17 cellular contexts compared by ENCODE assay signal in genomic region chr6:37663016-37663810, GRCh38. TPM values are rescaled to one million over a fixed set of nuclear protein-coding genes. Genes with fewer than 3 reads are reported as not detected.
DNase-seq lines count a peak whose midpoint lies in the region; ATAC-seq and TF ChIP-seq lines count a peak whose summit lies in the region.
"Had no signal": no experiment of that assay in that cellular context is flagged by ENCODE, and none has a peak within 500 bp of the region (broad histone marks: within the 10 kb centered on the region; RNA-seq: fewer than 3 reads in every experiment).

No MANE protein-coding gene starts in this region.

- H3K79me2 ChIP-seq in Karpas-422 (ENCODE audit: low read length) = no peaks in the 10 kb centered on the region

- H3K4me1 ChIP-seq in right atrium auricular region (no peaks in the 10 kb centered on the region), Karpas-422 (ENCODE audit: low read length) (peaks cover 15% of the 10 kb centered on the region)
- H3K4me1 ChIP-seq: transverse colon had no signal

- no peaks in the 10 kb centered on the region for H3K9me2 ChIP-seq in Karpas-422 (replicated peaks; ENCODE audit: insufficient read depth, low read length)

- no peak overlapping the region for H3K9ac ChIP-seq in Karpas-422 (ENCODE audit: low read length)

- no peaks in the 10 kb centered on the region for H4K20me1 ChIP-seq in Karpas-422 (ENCODE audit: insufficient read depth, low read depth, low read length)

- H3K36me3 ChIP-seq in right atrium auricular region (no peaks in the 10 kb centered on the region), Karpas-422 (ENCODE audit: insufficient read depth, low read length) (no peaks in the 10 kb centered on the region)
- H3K36me3 ChIP-seq: transverse colon had no signal

- H3K27me3 ChIP-seq in right atrium auricular region = no peaks in the 10 kb centered on the region
- H3K27me3 ChIP-seq in Karpas-422 (ENCODE audit: low read length) = no peaks in the 10 kb centered on the region
- H3K27me3 ChIP-seq: transverse colon had no signal

- ATAC-seq in left ventricle myocardium superior (peak; percentile 31), HG02885 (IDR thresholded peaks at IDR 0.05; ENCODE audit: poor library complexity, unreplicated experiment) (no peak), HG02759 (IDR thresholded peaks at IDR 0.05; ENCODE audit: unreplicated experiment) (no peak)
- ATAC-seq: stimulated activated naive B cell treated with anti-CD40 and anti-IgM and Interleukin-4, amounts not matched to agents 10 μg/mL and 1 μg/mL and 100 μg/mL, for 72 hours had no signal

- no peak overlapping the region for H2AFZ ChIP-seq in Karpas-422 (ENCODE audit: low read length)

- H3K9me3 ChIP-seq in right atrium auricular region = peaks cover 0 to 10% of the 10 kb centered on the region in 2 donors
- H3K9me3 ChIP-seq in Karpas-422 (ENCODE audit: low read length) = peaks cover 5% of the 10 kb centered on the region
- H3K9me3 ChIP-seq: transverse colon had no signal

- no peak overlapping the region for H3K27ac ChIP-seq in right atrium auricular region
- no peak overlapping the region for H3K27ac ChIP-seq in Karpas-422 (ENCODE audit: low read length)
- H3K27ac ChIP-seq: 22Rv1, transverse colon had no signal

- H3K4me2 ChIP-seq in Karpas-422 (ENCODE audit: low read depth, low read length, poor library complexity, severe bottlenecking) = no peak overlapping the region

- TF ChIP-seq CTCF in right atrium auricular region (IDR thresholded peaks at IDR 0.05) (no peak), cardiac fibroblast (IDR thresholded peaks at IDR 0.05; ENCODE audit: low read depth, low read length) (no peak)

- H3K4me3 ChIP-seq in right atrium auricular region (no peak overlapping the region), cardiac fibroblast (replicated peaks in 1 of 2; ENCODE audit: low read depth in 2 of 2, low read length in 2 of 2) (no peak overlapping the region), Karpas-422 (ENCODE audit: low read length) (no peak overlapping the region)
- H3K4me3 ChIP-seq: transverse colon had no signal

- DNase-seq in left ventricle myocardium superior (no peak), right atrium auricular region (ENCODE audit: low spot score) (no peak), cardiac fibroblast (ENCODE audit: low read depth in 2 of 2) (peak; percentile 25 to 38), hepatic stellate cell (ENCODE audit: low spot score) (peak; percentile 26), mucosa of gallbladder (ENCODE audit: low spot score) (no peak), Karpas-422 (no peak)
- DNase-seq: amniotic stem cell; CD4-positive, CD25-positive, alpha-beta regulatory T cell; MM.1S; NCI-H187; NCI-H446 treated with DMSO at 0.1 percent for 48 hours; stimulated activated naive B cell treated with anti-CD40 and anti-IgM and Interleukin-4, amounts not matched to agents 10 μg/mL and 1 μg/mL and 100 μg/mL, for 72 hours; T-helper 1 cell; transverse colon had no signal

- intact Hi-C loops in left ventricle myocardium superior (cut with micrococcal nuclease) = no loop called here

RNA-seq across cellular contexts. Expression of gene MDGA1, which starts 34.5 kb away (rescaled TPM):
- total RNA-seq in left ventricle myocardium superior (11.1 TPM), right atrium auricular region (1 to 10 TPM; 5.5 to 6.1 TPM), mucosa of gallbladder (11.5 TPM)
- total RNA-seq in Karpas-422 (2014; rRNA removed; shearing (Covaris generic); ENCODE audit: low replicate concordance) = not detected in 2 replicates

Comparison
In these comparisons a context has a peak if more than half of its experiments do, and no peak if none do; other contexts are left out.
1. DNase-seq: peak in cardiac fibroblast (2 of 2) and hepatic stellate cell (single experiment); none in left ventricle myocardium superior (single experiment), right atrium auricular region (single experiment), mucosa of gallbladder (single experiment) and Karpas-422 (single experiment).